In the genomic region with DNA sequence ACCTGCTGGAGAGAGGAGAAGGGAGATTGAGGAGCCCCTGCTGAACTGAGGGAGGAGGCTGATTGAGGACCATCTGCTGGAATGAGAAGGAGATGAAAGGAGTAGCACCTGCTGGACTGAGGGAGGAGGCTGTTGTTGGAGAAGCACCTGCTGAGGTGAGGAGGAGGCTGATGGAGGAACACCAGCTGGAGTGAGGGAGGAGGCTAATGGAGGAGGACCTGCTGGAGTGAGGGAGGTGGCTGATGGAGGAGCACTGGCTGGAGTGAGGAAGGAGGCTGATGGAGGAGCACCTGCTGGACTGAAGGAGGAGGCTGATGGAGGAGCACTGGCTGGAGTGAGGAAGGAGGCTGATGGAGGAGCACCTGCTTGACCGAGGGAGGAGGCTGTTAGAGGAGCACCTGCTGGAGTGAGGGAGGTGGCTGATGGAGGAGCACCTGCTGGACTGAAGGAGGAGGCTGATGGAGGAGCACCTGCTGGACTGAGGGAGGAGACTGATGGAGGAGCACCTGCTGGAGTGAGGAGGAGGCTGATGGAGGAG, we compare ENCODE assay signal across 38 cellular contexts.
"Had no signal": no experiment of that assay in that cellular context is flagged by ENCODE, and none has a peak within 500 bp of the region (broad histone marks: within the 10 kb centered on the region; RNA-seq: fewer than 3 reads in every experiment).

No MANE protein-coding gene starts in this region.

- ATAC-seq: activated naive CD4-positive, alpha-beta T cell treated with anti-CD3 and anti-CD28 coated beads, Interleukin-2, amount 50 U/mL, for 72 hours; activated T-cell treated with anti-CD3 and anti-CD28 coated beads, Interleukin-2, amount 50 U/mL, for 4 hours; body of pancreas; PC-3; Right ventricle myocardium inferior had no signal

- H3K27me3 ChIP-seq: adrenal gland, body of pancreas, breast epithelium, MG63, Peyer's patch had no signal

- DNase-seq: activated CD4-positive, alpha-beta T cell treated with anti-CD3 and anti-CD28 coated beads for 1 hour; activated CD4-positive, alpha-beta T cell treated with anti-CD3 and anti-CD28 coated beads for 48 hours; activated CD4-positive, alpha-beta T cell treated with anti-CD3 and anti-CD28 coated beads, Interleukin-2, amount 50 U/mL, for 4 hours; activated CD4-positive, CD25-positive, alpha-beta regulatory T cell; activated CD8-positive, alpha-beta memory T cell treated with anti-CD3 and anti-CD28 coated beads, Interleukin-2, amount 50 U/mL, for 4 hours; activated gamma-delta T cell treated with Interleukin-2 at 50 U/mL for 16 hours; activated naive CD4-positive, alpha-beta T cell treated with anti-CD3 and anti-CD28 coated beads for 36 hours; activated T-cell treated with anti-CD3 and anti-CD28 coated beads for 4 hours; activated T-cell treated with anti-CD3 and anti-CD28 coated beads, Interleukin-2, amount 50 U/mL, for 4 hours; adrenal gland; body of pancreas; caudate nucleus; Kasumi-1; KG1; MG63; MV-4-11; NCI-H1092; NCI-H1436 treated with DMSO at 0.1 percent for 48 hours; NCI-H1694 treated with DMSO at 0.1 percent for 48 hours; NCI-H2029; NCI-H2171; NCI-H510A; NCI-H526; NCI-H748 treated with DMSO at 0.1 percent for 48 hours; NK-92 treated with Interleukin-12 subunit alpha and Interleukin-12 subunit beta, amount 100 ng/mL, for 24 hours; PC-3; Peyer's patch; RPMI8226; SW 1271; T-helper 1 cell; T-helper 2 cell; T-helper 9 cell had no signal

- H3K36me3 Mint-ChIP-seq: activated naive CD4-positive, alpha-beta T cell treated with anti-CD3 and anti-CD28 coated beads, Interleukin-2, amount 50 U/mL, for 72 hours had no signal

- H3K27ac ChIP-seq: adrenal gland, body of pancreas, breast epithelium, Peyer's patch, VCaP had no signal

- H3K4me1 ChIP-seq: body of pancreas, breast epithelium, Peyer's patch had no signal

- H3K36me3 ChIP-seq: adrenal gland, breast epithelium, MG63, Peyer's patch had no signal

- H3K9me3 Mint-ChIP-seq: activated naive CD4-positive, alpha-beta T cell treated with anti-CD3 and anti-CD28 coated beads for 36 hours; activated T-cell treated with anti-CD3 and anti-CD28 coated beads, Interleukin-2, amount 50 U/mL, for 4 hours; activated T-helper 1 cell treated with anti-CD3 and anti-CD28 coated beads, Interleukin-12 subunit alpha, Interleukin-12 subunit beta, Interleukin-2, Interleukin-4 antibody, amounts not matched to agents 30 ng/mL and 10 ng/mL and 1 ng/mL, durations not matched to agents 14 hours and 24 hours and 36 hours had no signal

- H3K4me3 ChIP-seq: adrenal gland, body of pancreas, breast epithelium, MG63, Peyer's patch had no signal

- H3K4me3 Mint-ChIP-seq: activated naive CD4-positive, alpha-beta T cell treated with anti-CD3 and anti-CD28 coated beads for 36 hours; activated T-cell treated with anti-CD3 and anti-CD28 coated beads, Interleukin-2, amount 50 U/mL, for 4 hours; activated T-helper 1 cell treated with anti-CD3 and anti-CD28 coated beads, Interleukin-12 subunit alpha, Interleukin-12 subunit beta, Interleukin-2, Interleukin-4 antibody, amounts not matched to agents 30 ng/mL and 10 ng/mL and 1 ng/mL, durations not matched to agents 14 hours and 24 hours and 36 hours had no signal

- H3K27ac Mint-ChIP-seq: activated naive CD4-positive, alpha-beta T cell treated with anti-CD3 and anti-CD28 coated beads for 36 hours; activated T-helper 1 cell treated with anti-CD3 and anti-CD28 coated beads, Interleukin-12 subunit alpha, Interleukin-12 subunit beta, Interleukin-2, Interleukin-4 antibody, amounts not matched to agents 30 ng/mL and 10 ng/mL and 1 ng/mL, durations not matched to agents 14 hours and 24 hours and 36 hours had no signal

- H3K9me3 ChIP-seq: adrenal gland, body of pancreas, breast epithelium, MG63, Peyer's patch had no signal

- FAIRE-seq: astrocyte had no signal
